Comparison of ENCODE assay signal across 18 cellular contexts in the genomic region with DNA sequence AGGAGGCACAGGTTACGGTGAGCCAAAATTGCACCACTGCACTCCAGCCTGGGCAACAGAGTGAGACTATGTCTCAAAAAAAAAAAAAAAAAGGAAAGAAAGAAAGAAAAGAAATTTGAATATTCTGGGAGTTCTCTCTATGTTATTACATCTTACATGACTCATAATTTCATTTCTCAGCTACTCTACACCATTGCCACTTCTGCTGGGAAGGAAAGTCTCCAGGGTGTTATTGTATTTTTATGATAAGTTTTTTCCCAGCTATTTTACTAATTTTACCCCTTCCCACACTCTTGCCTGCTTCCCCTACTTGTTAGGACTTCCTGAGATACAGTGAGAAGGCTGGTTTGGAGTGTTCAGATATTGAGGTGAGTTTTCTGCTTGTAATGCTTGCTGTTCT.
"Had no signal": no experiment of that assay in that cellular context is flagged by ENCODE, and none has a peak within 500 bp of the region (broad histone marks: within the 10 kb centered on the region; RNA-seq: fewer than 3 reads in every experiment).

No MANE protein-coding gene starts in this region.

- DNase-seq: effector CD4-positive, alpha-beta T cell; endodermal cell; heart left ventricle; hippocampal formation; kidney glomerular epithelial cell; mammary epithelial cell; naive thymus-derived CD4-positive, alpha-beta T cell; pancreas; retina; right lobe of liver; spleen; stimulated activated CD4-positive, alpha-beta T cell treated with anti-CD3 and anti-CD28 coated beads, Interleukin-15, amount 100 ng/mL, for 24 hours; stimulated activated CD4-positive, alpha-beta T cell treated with anti-CD3 and anti-CD28 coated beads, Interleukin-1b, Interleukin-23, amount 100 ng/mL, for 48 hours; stimulated activated naive CD4-positive, alpha-beta T cell; substantia nigra; trophoblast cell had no signal

- H3K9me3 Mint-ChIP-seq: endodermal cell, neural crest cell had no signal

- H3K4me3 Mint-ChIP-seq: endodermal cell; naive thymus-derived CD4-positive, alpha-beta T cell; neural crest cell had no signal

- ATAC-seq: heart left ventricle; left lobe of liver; naive thymus-derived CD4-positive, alpha-beta T cell; pancreas; right lobe of liver had no signal

- H3K4me1 Mint-ChIP-seq: endodermal cell; naive thymus-derived CD4-positive, alpha-beta T cell had no signal

- H3K27ac Mint-ChIP-seq: endodermal cell had no signal
